In genomic region chr10:83954193-83954794, GRCh38 we compare ENCODE assay signal across 29 cellular contexts.
"Had no signal": no experiment of that assay in that cellular context is flagged by ENCODE, and none has a peak within 500 bp of the region (broad histone marks: within the 10 kb centered on the region; RNA-seq: fewer than 3 reads in every experiment).

No MANE protein-coding gene starts in this region.

- H3K27ac ChIP-seq: ascending aorta, cardiac muscle cell, colonic mucosa, dorsolateral prefrontal cortex, neutrophil, ovary, skin epidermis, thyroid gland, upper lobe of left lung, vagina had no signal

- H3K36me3 ChIP-seq: ascending aorta, cardiac muscle cell, colonic mucosa, neutrophil, ovary, thyroid gland, upper lobe of left lung, vagina had no signal

- H3K27me3 ChIP-seq: ascending aorta, cardiac muscle cell, colonic mucosa, neutrophil, ovary, thyroid gland, upper lobe of left lung, vagina had no signal

- H3K4me3 ChIP-seq: ascending aorta, cardiac muscle cell, colonic mucosa, dorsolateral prefrontal cortex, ovary, skin epidermis, thyroid gland, upper lobe of left lung, vagina had no signal

- DNase-seq: activated CD4-positive, alpha-beta memory T cell treated with anti-CD3 and anti-CD28 coated beads, Interleukin-2, amount 10 ng/mL, durations not matched to agents 7 days and 5 days; activated CD4-positive, alpha-beta T cell treated with anti-CD3 and anti-CD28 coated beads for 1 hour; activated CD4-positive, alpha-beta T cell treated with anti-CD3 and anti-CD28 coated beads, Interleukin-2, amount 10 ng/mL, durations not matched to agents 7 days and 5 days; activated CD8-positive, alpha-beta memory T cell treated with anti-CD3 and anti-CD28 coated beads, Interleukin-2, amount 50 U/mL, for 48 hours; activated gamma-delta T cell; activated naive CD4-positive, alpha-beta T cell treated with anti-CD3 and anti-CD28 coated beads, Interleukin-2, amount 10 ng/mL, durations not matched to agents 7 days and 5 days; activated naive CD8-positive, alpha-beta T cell treated with anti-CD3 and anti-CD28 coated beads, Interleukin-2, amount 10 ng/mL, durations not matched to agents 7 days and 5 days; activated T-cell treated with anti-CD3 and anti-CD28 coated beads, Interleukin-2, amount 50 U/mL, for 24 hours; cerebellar nuclear complex; colonic mucosa; dorsolateral prefrontal cortex; effector memory CD4-positive, alpha-beta T cell; islet precursor cell; left cardiac atrium; left ventricle myocardium superior; ovary; stimulated activated CD4-positive, alpha-beta T cell treated with anti-CD3 and anti-CD28 coated beads, Interleukin-12 subunit alpha, Interleukin-12 subunit beta, amount 100 ng/mL, for 4 hours; stimulated activated CD4-positive, alpha-beta T cell treated with anti-CD3 and anti-CD28 coated beads, Interleukin-4, amount 100 ng/mL, for 1 hour; stimulated activated naive CD8-positive, alpha-beta T cell treated with anti-CD3 and anti-CD28 coated beads, Interleukin-15, amount 100 ng/mL, for 72 hours; substantia nigra; thyroid gland; upper lobe of left lung had no signal

- ATAC-seq: left cardiac atrium; left ventricle myocardium superior; sciatic nerve; stimulated activated memory B cell treated with anti-CD40 and anti-IgM and Interleukin-4, amounts not matched to agents 10 μg/mL and 1 μg/mL and 100 μg/mL, for 72 hours; stimulated activated naive CD8-positive, alpha-beta T cell treated with anti-CD3 and anti-CD28 coated beads, Interleukin-15, amount 100 ng/mL, for 72 hours had no signal

- H3K9me3 ChIP-seq: ascending aorta, colonic mucosa, neutrophil, ovary, thyroid gland, upper lobe of left lung, vagina had no signal

- H3K4me1 ChIP-seq: ascending aorta, colonic mucosa, thyroid gland, upper lobe of left lung, vagina had no signal
